Comparison of ENCODE assay signal across 24 cellular contexts in genomic region chr1:193656841-193657240, GRCh38.
"Had no signal": no experiment of that assay in that cellular context is flagged by ENCODE, and none has a peak within 500 bp of the region (broad histone marks: within the 10 kb centered on the region; RNA-seq: fewer than 3 reads in every experiment).

No MANE protein-coding gene starts in this region.

- H3K9me3 ChIP-seq: body of pancreas had no signal

- ATAC-seq: activated CD8-positive, alpha-beta T cell treated with anti-CD3 and anti-CD28 coated beads for 36 hours; activated T-cell treated with anti-CD3 and anti-CD28 coated beads, Interleukin-2, amount 50 U/mL, for 4 hours; body of pancreas; effector memory CD8-positive, alpha-beta T cell; WTC11 had no signal

- DNase-seq: activated CD4-positive, alpha-beta T cell treated with anti-CD3 and anti-CD28 coated beads for 48 hours; activated CD4-positive, alpha-beta T cell treated with anti-CD3 and anti-CD28 coated beads, Interleukin-2, amount 50 U/mL, for 1 hour; activated CD4-positive, alpha-beta T cell treated with anti-CD3 and anti-CD28 coated beads, Interleukin-2, amount 50 U/mL, for 48 hours; activated CD8-positive, alpha-beta memory T cell treated with anti-CD3 and anti-CD28 coated beads for 24 hours; activated CD8-positive, alpha-beta T cell treated with anti-CD3 and anti-CD28 coated beads for 36 hours; activated gamma-delta T cell; activated naive CD4-positive, alpha-beta T cell treated with anti-CD3 and anti-CD28 coated beads, Interleukin-2, amount 50 U/mL, for 16 hours; activated naive CD4-positive, alpha-beta T cell treated with Interleukin-2 at 50 U/mL for 16 hours; activated T-cell treated with anti-CD3 and anti-CD28 coated beads, Interleukin-2, amount 50 U/mL, for 4 hours; amniotic stem cell; aorta; body of pancreas; caudate nucleus; cortex of kidney; dermis blood vessel endothelial cell; effector CD4-positive, alpha-beta T cell; effector memory CD8-positive, alpha-beta T cell; erythroblast; head of caudate nucleus; hippocampal formation; T-helper 1 cell; T-helper 2 cell had no signal

- H3K4me1 ChIP-seq: body of pancreas had no signal

- H3K27me3 ChIP-seq: body of pancreas, esophagus muscularis mucosa had no signal

- H3K36me3 ChIP-seq: esophagus muscularis mucosa had no signal

- H3K4me3 ChIP-seq: body of pancreas, esophagus muscularis mucosa had no signal

- H3K27ac ChIP-seq: body of pancreas, esophagus muscularis mucosa had no signal
